ENCODE assay signal across 29 cellular contexts in the genomic region with DNA sequence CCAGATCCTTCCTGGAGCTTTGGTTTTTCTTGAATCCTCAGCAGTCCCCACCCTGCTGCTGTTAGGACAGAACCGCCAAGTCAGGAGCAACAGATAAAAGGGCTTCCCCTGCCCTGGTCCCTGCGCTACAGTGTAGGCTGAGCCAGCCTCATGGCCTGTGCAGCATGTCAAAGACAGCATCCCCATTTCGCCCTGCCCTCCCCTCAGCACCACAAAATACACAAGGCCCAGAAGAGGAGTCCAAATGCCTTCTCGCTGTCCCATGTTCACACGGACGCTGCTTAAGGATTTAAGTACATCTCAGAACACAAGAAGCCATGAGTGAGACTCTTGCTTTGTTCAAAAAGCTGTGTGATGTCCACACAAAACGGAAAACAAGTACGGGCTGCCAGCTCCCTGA.
"Had no signal": no experiment of that assay in that cellular context is flagged by ENCODE, and none has a peak within 500 bp of the region (broad histone marks: within the 10 kb centered on the region; RNA-seq: fewer than 3 reads in every experiment).

No MANE protein-coding gene starts in this region.

- H3K4me2 ChIP-seq: smooth muscle cell had no signal

- DNase-seq: naive thymus-derived CD8-positive, alpha-beta T cell; nephron progenitor cell; occipital lobe; ovary; posterior cingulate gyrus; psoas muscle; right cardiac atrium; right lobe of liver; spleen; stimulated activated CD4-positive, alpha-beta T cell treated with anti-CD3 and anti-CD28 coated beads, Interleukin-12 subunit alpha, Interleukin-12 subunit beta, amount 100 ng/mL, for 4 hours; stimulated activated CD4-positive, alpha-beta T cell treated with anti-CD3 and anti-CD28 coated beads, Interleukin-1b, Interleukin-23, amount 100 ng/mL, for 48 hours; stimulated activated CD4-positive, alpha-beta T cell treated with anti-CD3 and anti-CD28 coated beads, Interleukin-4, amount 100 ng/mL, for 1 hour; stimulated activated CD4-positive, alpha-beta T cell treated with anti-CD3 and anti-CD28 coated beads, Interleukin-4, amount 100 ng/mL, for 4 hours; stimulated activated CD8-positive, alpha-beta memory T cell treated with anti-CD3 and anti-CD28 coated beads, Interleukin-4, amount 100 ng/mL, for 48 hours; stimulated activated naive CD4-positive, alpha-beta T cell; stimulated activated naive CD8-positive, alpha-beta T cell treated with anti-CD3 and anti-CD28 coated beads, Interleukin-15, amount 100 ng/mL, for 72 hours; stimulated activated naive CD8-positive, alpha-beta T cell treated with anti-CD3 and anti-CD28 coated beads, Interleukin-15, Interleukin-2, amounts not matched to agents 100 U/mL and 50 U/mL, for 24 hours; substantia nigra; testis; tibial artery; transverse colon; upper lobe of right lung; uterus had no signal

- H3K9me3 ChIP-seq: ovary, psoas muscle, right lobe of liver, suprapubic skin, testis, upper lobe of right lung, uterus had no signal

- H3K4me3 ChIP-seq: ovary, psoas muscle, right lobe of liver, skin epidermis, smooth muscle cell, spleen, suprapubic skin, testis, tibial artery, transverse colon, upper lobe of right lung, uterus had no signal

- H3K4me1 ChIP-seq: parathyroid adenoma, right lobe of liver, suprapubic skin, testis, transverse colon had no signal

- H3K27me3 ChIP-seq: ovary, right lobe of liver, spleen, suprapubic skin, testis, tibial artery, transverse colon, upper lobe of right lung, uterus had no signal

- ATAC-seq: naive thymus-derived CD8-positive, alpha-beta T cell; natural killer cell treated with Interleukin-12 subunit alpha and Interleukin-12 subunit beta and Interleukin-15 and Interleukin-18, amount 100 ng/mL, for 72 hours; psoas muscle; right cardiac atrium; right lobe of liver; stimulated activated memory B cell treated with anti-CD40 and anti-IgM and Interleukin-4, amounts not matched to agents 10 μg/mL and 1 μg/mL and 100 μg/mL, for 72 hours; stimulated activated naive CD8-positive, alpha-beta T cell treated with anti-CD3 and anti-CD28 coated beads, Interleukin-15, amount 100 ng/mL, for 72 hours; stimulated activated naive CD8-positive, alpha-beta T cell treated with anti-CD3 and anti-CD28 coated beads, Interleukin-15, Interleukin-2, amounts not matched to agents 100 U/mL and 50 U/mL, for 24 hours; upper lobe of right lung had no signal

- H2AFZ ChIP-seq: parathyroid adenoma had no signal

- H3K27ac ChIP-seq: ovary, parathyroid adenoma, psoas muscle, right lobe of liver, skin epidermis, spleen, suprapubic skin, testis, tibial artery, transverse colon, upper lobe of right lung, uterus had no signal

- H3K9ac ChIP-seq: parathyroid adenoma had no signal

- H3K36me3 ChIP-seq: ovary, right lobe of liver, spleen, suprapubic skin, tibial artery, transverse colon, upper lobe of right lung, uterus had no signal
